In genomic region chr3:108241146-108241545, GRCh38 we compare ENCODE assay signal across 32 cellular contexts. TPM values are rescaled to one million over a fixed set of nuclear protein-coding genes. Genes with fewer than 3 reads are reported as not detected.
"Had no signal": no experiment of that assay in that cellular context is flagged by ENCODE, and none has a peak within 500 bp of the region (broad histone marks: within the 10 kb centered on the region; RNA-seq: fewer than 3 reads in every experiment).

No MANE protein-coding gene starts in this region.

- H3K27me3 ChIP-seq: colonic mucosa, gastrocnemius medialis, neural progenitor cell, sigmoid colon, suprapubic skin had no signal

- H3K9me3 Mint-ChIP-seq: nephron had no signal

- H3K4me1 Mint-ChIP-seq: nephron had no signal

- ATAC-seq: esophagus mucosa; gastrocnemius medialis; left lobe of liver; mucosa of descending colon; naive thymus-derived CD4-positive, alpha-beta T cell; psoas muscle; right cardiac atrium; stimulated activated naive CD8-positive, alpha-beta T cell treated with anti-CD3 and anti-CD28 coated beads, Interleukin-15, amount 100 ng/mL, for 72 hours had no signal

- H3K27ac Mint-ChIP-seq: dendritic cell treated with granulocyte-macrophage colony-stimulating factor and Interleukin-4, amounts not matched to agents 40 ng/mL and 50 ng/mL, for 4 days; naive thymus-derived CD4-positive, alpha-beta T cell; nephron; neural progenitor cell; stimulated activated naive CD8-positive, alpha-beta T cell treated with anti-CD3 and anti-CD28 coated beads, Interleukin-15, amount 100 ng/mL, for 72 hours; type B pancreatic cell had no signal

- H3K36me3 ChIP-seq: colonic mucosa, gastrocnemius medialis, neural progenitor cell, sigmoid colon, suprapubic skin had no signal

- H3K4me1 ChIP-seq: colonic mucosa, gastrocnemius medialis, psoas muscle, sigmoid colon, suprapubic skin had no signal

- H3K4me2 ChIP-seq: neural progenitor cell had no signal

- H3K27ac ChIP-seq: colonic mucosa, epithelial cell of prostate, gastrocnemius medialis, neural progenitor cell, psoas muscle, sigmoid colon, suprapubic skin had no signal

- H3K36me3 Mint-ChIP-seq: neural progenitor cell, type B pancreatic cell had no signal

- H3K9me3 ChIP-seq: colonic mucosa, gastrocnemius medialis, mucosa of descending colon, psoas muscle, suprapubic skin had no signal

- H3K4me3 ChIP-seq: colonic mucosa, gastrocnemius medialis, lung, mucosa of descending colon, neural progenitor cell, psoas muscle, sigmoid colon, suprapubic skin had no signal

- H3K4me3 Mint-ChIP-seq: dendritic cell treated with granulocyte-macrophage colony-stimulating factor and Interleukin-4, amounts not matched to agents 40 ng/mL and 50 ng/mL, for 4 days; endodermal cell; naive thymus-derived CD4-positive, alpha-beta T cell; nephron; neural progenitor cell; stimulated activated naive CD8-positive, alpha-beta T cell treated with anti-CD3 and anti-CD28 coated beads, Interleukin-15, amount 100 ng/mL, for 72 hours; type B pancreatic cell had no signal

- H3K9ac ChIP-seq: neural progenitor cell had no signal

- DNase-seq: central memory CD4-positive, alpha-beta T cell; colonic mucosa; effector CD8-positive, alpha-beta T cell; foreskin fibroblast; gastrocnemius medialis; head of caudate nucleus; kidney; mucosa of descending colon; naive thymus-derived CD4-positive, alpha-beta T cell; nucleus accumbens; posterior cingulate gyrus; psoas muscle; right cardiac atrium; sigmoid colon; stimulated activated CD4-positive, alpha-beta T cell treated with anti-CD3 and anti-CD28 coated beads, Interleukin-4, amount 100 ng/mL, for 4 hours; stimulated activated naive CD4-positive, alpha-beta T cell; stimulated activated naive CD8-positive, alpha-beta T cell treated with anti-CD3 and anti-CD28 coated beads, Interleukin-15, amount 100 ng/mL, for 72 hours had no signal

- H2AFZ ChIP-seq: neural progenitor cell had no signal

- H3K27me3 Mint-ChIP-seq: dendritic cell treated with granulocyte-macrophage colony-stimulating factor and Interleukin-4, amounts not matched to agents 40 ng/mL and 50 ng/mL, for 4 days; naive thymus-derived CD4-positive, alpha-beta T cell; stimulated activated naive CD8-positive, alpha-beta T cell treated with anti-CD3 and anti-CD28 coated beads, Interleukin-15, amount 100 ng/mL, for 72 hours; type B pancreatic cell had no signal

RNA-seq across cellular contexts. Expression of gene HHLA2, which starts 55.2 kb away (rescaled TPM):
- total RNA-seq: chondrocyte, endodermal cell, esophagus mucosa, glomerular endothelial cell, left lobe of liver, osteocyte, psoas muscle, right cardiac atrium, skeletal muscle tissue, suprapubic skin, urinary bladder had no signal
- polyA plus RNA-seq: right cardiac atrium, urinary bladder had no signal
